ENCODE assay signal across 2 cellular contexts in the genomic region with DNA sequence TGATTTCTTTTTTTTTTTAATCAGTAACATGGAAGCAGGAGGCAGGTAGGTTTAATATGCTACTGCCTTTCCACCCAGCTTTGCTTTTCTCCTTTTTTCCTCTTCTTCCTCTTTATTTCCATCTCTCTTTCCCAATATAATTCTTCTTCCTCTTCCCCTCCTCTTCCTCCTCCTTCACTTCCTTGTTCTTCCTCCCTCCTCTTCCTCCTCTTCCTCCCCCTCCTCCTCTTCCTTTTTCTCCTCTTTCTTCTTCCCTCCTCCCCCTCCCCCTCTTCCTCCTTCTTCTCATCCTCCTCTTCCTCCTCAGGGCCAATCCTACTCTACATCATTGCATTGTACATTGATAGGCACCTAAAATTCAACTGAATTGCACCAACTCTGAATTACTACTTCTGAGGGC.
TF ChIP-seq lines count a peak whose summit lies in the region.

No MANE protein-coding gene starts in this region.

TF ChIP-seq in HEK293, 187 proteins besides CTCF, POLR2A, EP300 and RAD21:
- no peak for TF ChIP-seq ZFP37 (tag by site-specific recombination; IDR thresholded peaks at IDR 0.05)
- TF ChIP-seq ZNF747 (tag by site-specific recombination; IDR thresholded peaks at IDR 0.05), result no peak
- peak; percentile 81; the same call in 1 of the 2 replicates for TF ChIP-seq EGR2 (tag by site-specific recombination; IDR thresholded peaks at IDR 0.05; ENCODE audit: low read depth)
- no peak for TF ChIP-seq ZNF184 (tag by site-specific recombination; IDR thresholded peaks at IDR 0.05)
- no peak for TF ChIP-seq ZNF555 (tag by site-specific recombination; conservative IDR thresholded peaks at IDR 0.05)
- no peak for TF ChIP-seq ZNF707 (tag by site-specific recombination; IDR thresholded peaks at IDR 0.05)
- TF ChIP-seq FEZF1 (tag by site-specific recombination; IDR thresholded peaks at IDR 0.05), result no peak
- TF ChIP-seq, protein P1, sequence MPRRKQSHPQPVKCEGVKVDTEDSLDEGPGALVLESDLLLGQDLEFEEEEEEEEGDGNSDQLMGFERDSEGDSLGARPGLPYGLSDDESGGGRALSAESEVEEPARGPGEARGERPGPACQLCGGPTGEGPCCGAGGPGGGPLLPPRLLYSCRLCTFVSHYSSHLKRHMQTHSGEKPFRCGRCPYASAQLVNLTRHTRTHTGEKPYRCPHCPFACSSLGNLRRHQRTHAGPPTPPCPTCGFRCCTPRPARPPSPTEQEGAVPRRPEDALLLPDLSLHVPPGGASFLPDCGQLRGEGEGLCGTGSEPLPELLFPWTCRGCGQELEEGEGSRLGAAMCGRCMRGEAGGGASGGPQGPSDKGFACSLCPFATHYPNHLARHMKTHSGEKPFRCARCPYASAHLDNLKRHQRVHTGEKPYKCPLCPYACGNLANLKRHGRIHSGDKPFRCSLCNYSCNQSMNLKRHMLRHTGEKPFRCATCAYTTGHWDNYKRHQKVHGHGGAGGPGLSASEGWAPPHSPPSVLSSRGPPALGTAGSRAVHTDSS (tag by site-specific recombination; IDR thresholded peaks at IDR 0.05), result peak; percentile 95
- TF ChIP-seq MYNN (tag by site-specific recombination; IDR thresholded peaks at IDR 0.05; ENCODE audit: borderline replicate concordance), result no peak
- TF ChIP-seq INSM2 (tag by site-specific recombination; IDR thresholded peaks at IDR 0.05), result no peak
- TF ChIP-seq ZNF366 (tag by site-specific recombination; conservative IDR thresholded peaks at IDR 0.05), result peak; percentile 59
- no peak for TF ChIP-seq ZNF514 (tag by site-specific recombination; IDR thresholded peaks at IDR 0.05)
- no peak for TF ChIP-seq ZNF157 (tag by site-specific recombination; IDR thresholded peaks at IDR 0.05)
- no peak for TF ChIP-seq ZNF354C (tag by site-specific recombination; IDR thresholded peaks at IDR 0.05; ENCODE audit: borderline replicate concordance, low read depth)
- no peak for TF ChIP-seq PRDM2 (tag by site-specific recombination; IDR thresholded peaks at IDR 0.05; ENCODE audit: borderline replicate concordance)
- TF ChIP-seq ZNF76 (tag by site-specific recombination; IDR thresholded peaks at IDR 0.05; ENCODE audit: borderline replicate concordance, low read depth), result no peak

TF ChIP-seq in K562, 482 proteins besides CTCF, POLR2A, EP300 and RAD21:
- no peak for TF ChIP-seq ZNF398 (CRISPR knock-in tag; IDR thresholded peaks at IDR 0.05)
- TF ChIP-seq, protein P2, sequence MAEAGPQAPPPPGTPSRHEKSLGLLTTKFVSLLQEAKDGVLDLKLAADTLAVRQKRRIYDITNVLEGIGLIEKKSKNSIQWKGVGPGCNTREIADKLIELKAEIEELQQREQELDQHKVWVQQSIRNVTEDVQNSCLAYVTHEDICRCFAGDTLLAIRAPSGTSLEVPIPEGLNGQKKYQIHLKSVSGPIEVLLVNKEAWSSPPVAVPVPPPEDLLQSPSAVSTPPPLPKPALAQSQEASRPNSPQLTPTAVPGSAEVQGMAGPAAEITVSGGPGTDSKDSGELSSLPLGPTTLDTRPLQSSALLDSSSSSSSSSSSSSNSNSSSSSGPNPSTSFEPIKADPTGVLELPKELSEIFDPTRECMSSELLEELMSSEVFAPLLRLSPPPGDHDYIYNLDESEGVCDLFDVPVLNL (CRISPR knock-in tag; IDR thresholded peaks at IDR 0.05; ENCODE audit: low read depth), result no peak
- TF ChIP-seq LARP7 (IDR thresholded peaks at IDR 0.05), result no peak
- TF ChIP-seq, protein P3, sequence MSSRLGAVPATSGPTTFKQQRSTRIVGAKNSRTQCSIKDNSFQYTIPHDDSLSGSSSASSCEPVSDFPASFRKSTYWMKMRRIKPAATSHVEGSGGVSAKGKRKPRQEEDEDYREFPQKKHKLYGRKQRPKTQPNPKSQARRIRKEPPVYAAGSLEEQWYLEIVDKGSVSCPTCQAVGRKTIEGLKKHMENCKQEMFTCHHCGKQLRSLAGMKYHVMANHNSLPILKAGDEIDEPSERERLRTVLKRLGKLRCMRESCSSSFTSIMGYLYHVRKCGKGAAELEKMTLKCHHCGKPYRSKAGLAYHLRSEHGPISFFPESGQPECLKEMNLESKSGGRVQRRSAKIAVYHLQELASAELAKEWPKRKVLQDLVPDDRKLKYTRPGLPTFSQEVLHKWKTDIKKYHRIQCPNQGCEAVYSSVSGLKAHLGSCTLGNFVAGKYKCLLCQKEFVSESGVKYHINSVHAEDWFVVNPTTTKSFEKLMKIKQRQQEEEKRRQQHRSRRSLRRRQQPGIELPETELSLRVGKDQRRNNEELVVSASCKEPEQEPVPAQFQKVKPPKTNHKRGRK (tag; IDR thresholded peaks at IDR 0.05), result peak; percentile 83
